Comparison of ENCODE assay signal across 4 cellular contexts in the genomic region with DNA sequence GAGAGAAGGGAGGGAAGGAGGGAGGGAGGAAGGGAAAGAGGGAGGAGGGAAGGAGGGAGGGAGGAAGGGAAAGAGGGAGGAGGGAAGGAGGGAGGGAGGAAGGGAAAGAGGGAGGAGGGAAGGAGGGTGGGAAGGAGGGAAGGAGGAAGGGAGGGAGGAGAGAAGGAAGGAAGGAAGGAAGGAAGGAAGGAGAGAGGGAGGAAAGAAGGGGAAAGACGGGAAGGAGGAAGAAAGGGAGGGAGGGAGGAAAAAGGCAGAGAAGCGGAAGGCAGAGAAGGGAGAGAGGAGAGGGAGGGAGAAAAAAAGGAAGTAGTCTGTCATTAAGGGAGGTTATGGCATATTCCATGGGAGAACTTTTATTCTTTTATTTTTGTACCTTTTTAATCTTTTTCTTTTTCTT.
A peak's percentile ranks its signal among the peaks of the same experiment; 100 is the strongest.
DNase-seq lines count a peak whose midpoint lies in the region; ATAC-seq, FAIRE-seq and TF ChIP-seq lines count a peak whose summit lies in the region.
"Not testable (repeated sequence)": the region's sequence is repeated elsewhere in the genome, so short reads cannot be mapped to it uniquely, and the experiment has no call there.

No MANE protein-coding gene starts in this region.

- CTCF ChIA-PET in HEK293 (lab: Yijun Ruan, JAX); K562 (lab: Yijun Ruan, JAX; ENCODE audit: low intra/inter-chr PET ratio); HepG2 (lab: Yijun Ruan, JAX; ENCODE audit: low intra/inter-chr PET ratio, low total read pairs): not testable (repeated sequence)

- not testable (repeated sequence) for TF ChIP-seq CTCF in HEK293 (tag by site-specific recombination; IDR thresholded peaks at IDR 0.05); K562 (IDR thresholded peaks at IDR 0.05 in 2 of 3, conservative IDR thresholded peaks at IDR 0.05 in 1 of 3; ENCODE audit: insufficient read depth in 2 of 3, low read depth in 1 of 3, low read length in 3 of 3); HepG2 (CRISPR knock-in tag; IDR thresholded peaks at IDR 0.05)

- not testable (repeated sequence) for TF ChIP-seq RAD21 in K562 (CRISPR knock-in tag; conservative IDR thresholded peaks at IDR 0.05 in 1 of 2, IDR thresholded peaks at IDR 0.05 in 1 of 2); HepG2 (CRISPR knock-in tag; IDR thresholded peaks at IDR 0.05)

- not testable (repeated sequence) for H3K4me1 ChIP-seq in HEK293 (ENCODE audit: control insufficient read depth, insufficient read depth, low read length); K562 (replicated peaks in 1 of 2; ENCODE audit: control insufficient read depth in 2 of 2, insufficient read depth in 2 of 2, low read length in 2 of 2); HepG2 (ENCODE audit: insufficient read depth, low read length)

- TF ChIP-seq EP300 in K562 (IDR thresholded peaks at IDR 0.05; ENCODE audit: low read length); HepG2 (IDR thresholded peaks at IDR 0.05; ENCODE audit: low read depth in 2 of 2, low read length in 2 of 2); HepG2 (CRISPR knock-in tag; IDR thresholded peaks at IDR 0.05; ENCODE audit: borderline replicate concordance): not testable (repeated sequence)

- not testable (repeated sequence) for H3K4me2 ChIP-seq in K562 (ENCODE audit: insufficient read depth, low read length); HepG2 (ENCODE audit: low read depth, low read length)

- not testable (repeated sequence) for ATAC-seq in K562, HepG2

- intact Hi-C loops in K562 (cut with micrococcal nuclease), result loop anchor here (10.0 kb wide), 1 partner anchor 267 kb away; no protein-coding TSS in a partner anchor
- intact Hi-C loops in HepG2 (cut with micrococcal nuclease; ENCODE audit: unreplicated experiment), result not testable (repeated sequence)

- in situ Hi-C loops in K562 (cut with MboI), result not testable (repeated sequence)
- in situ Hi-C loops in HepG2 (cut with HindIII; ENCODE audit: extremely low pct_ligation_motif_present, low pct_unique_long_range_greater_than_20kb), result loop anchor here (10.0 to 25.0 kb wide), 2 partner anchors 684 to 1077 kb away; no protein-coding TSS in a partner anchor

- not testable (repeated sequence) for FAIRE-seq in K562 (lab: Jason Lieb, UNC); HepG2 (lab: Jason Lieb, UNC)

- H3K79me2 ChIP-seq in K562 (ENCODE audit: control insufficient read depth, insufficient read depth, low read length); HepG2 (ENCODE audit: insufficient read depth, low read length): not testable (repeated sequence)

- POLR2A ChIA-PET in HEK293 (lab: Yijun Ruan, JAX); K562 (lab: Yijun Ruan, JAX); HepG2 (lab: Yijun Ruan, JAX): not testable (repeated sequence)

- peaks cover 29 to 46% of the 10 kb centered on the region in 2 experiments for H3K27me3 ChIP-seq in K562 (ENCODE audit: control insufficient read depth in 2 of 2, insufficient read depth in 2 of 2, low read length in 2 of 2)
- not testable (repeated sequence) for H3K27me3 ChIP-seq in HepG2 (ENCODE audit: control insufficient read depth in 1 of 2, insufficient read depth in 2 of 2, low read length in 2 of 2)

- H3K27ac ChIP-seq in HEK293 (ENCODE audit: extremely low read depth, low read depth, low read length); K562 (ENCODE audit: extremely low read depth, low read depth, low read length); HepG2 (ENCODE audit: extremely low read length, insufficient read depth, low read length): not testable (repeated sequence)

- TF ChIP-seq POLR2A in K562 (conservative IDR thresholded peaks at IDR 0.05); HepG2 (IDR thresholded peaks at IDR 0.05; ENCODE audit: insufficient read depth in 1 of 2, low read depth in 2 of 2, low read length in 2 of 2): not testable (repeated sequence)

- not testable (repeated sequence) for H3K36me3 ChIP-seq in HEK293 (ENCODE audit: control insufficient read depth in 2 of 2, insufficient read depth in 1 of 2, low read length in 2 of 2); K562 (ENCODE audit: control insufficient read depth, insufficient read depth, low read length); HepG2 (replicated peaks in 1 of 2; ENCODE audit: control insufficient read depth in 1 of 2, insufficient read depth in 2 of 2, low read length in 2 of 2)

- not testable (repeated sequence) for H3K9me3 ChIP-seq in HEK293 (ENCODE audit: control insufficient read depth, insufficient read depth, low read depth, low read length); K562 (replicated peaks; ENCODE audit: control insufficient read depth, insufficient read depth, low read depth, low read length); HepG2 (ENCODE audit: low read length)

- H3K9ac ChIP-seq in K562 (ENCODE audit: insufficient read depth in 1 of 2, low read depth in 2 of 2, low read length in 2 of 2); HepG2 (ENCODE audit: insufficient read depth, low read depth, low read length): not testable (repeated sequence)

- WGBS in K562 (ENCODE audit: insufficient coverage, low coverage, missing lambda C conversion rate), result 33% methylated on average over 1 of the region's 2 CpGs
- 46% methylated on average over 2 of the region's 2 CpGs for WGBS in HepG2 (ENCODE audit: low lambda C conversion rate)

- not testable (repeated sequence) for H3K9me1 ChIP-seq in K562 (ENCODE audit: control insufficient read depth, insufficient read depth, low read length)

- DNase-seq in NOMO-1 treated with DMSO at 0.1 percent for 48 hours (lab: John Stamatoyannopoulos, UW; ENCODE audit: unreplicated experiment), result peak; percentile 7
- DNase-seq in K562 (ENCODE audit: extremely low read depth in 1 of 4, low spot score in 3 of 4); HepG2 (ENCODE audit: low spot score): not testable (repeated sequence)

- not testable (repeated sequence) for H2AFZ ChIP-seq in K562 (ENCODE audit: low read depth, low read length); HepG2 (ENCODE audit: low read length)

- not testable (repeated sequence) for BruUV-seq in K562 (replicated peaks; lab: Mats Ljungman, UMichigan); HepG2 (replicated peaks; lab: Mats Ljungman, UMichigan)

- not testable (repeated sequence) for H3K4me3 ChIP-seq in HEK293 (ENCODE audit: low read depth, low read length); K562; HepG2 (replicated peaks in 1 of 3; ENCODE audit: insufficient read depth in 1 of 3, low read depth in 2 of 3, low read length in 3 of 3)

- H4K20me1 ChIP-seq in K562 (replicated peaks; ENCODE audit: control insufficient read depth, insufficient read depth, low read length); HepG2 (ENCODE audit: insufficient read depth, low read length): not testable (repeated sequence)

TF ChIP-seq in HEK293, 187 proteins besides CTCF, POLR2A, EP300 and RAD21:
- peak; percentile 68 for TF ChIP-seq ZNF366 (tag by site-specific recombination; conservative IDR thresholded peaks at IDR 0.05)

TF ChIP-seq in K562, 482 proteins besides CTCF, POLR2A, EP300 and RAD21:
- TF ChIP-seq, protein P1, sequence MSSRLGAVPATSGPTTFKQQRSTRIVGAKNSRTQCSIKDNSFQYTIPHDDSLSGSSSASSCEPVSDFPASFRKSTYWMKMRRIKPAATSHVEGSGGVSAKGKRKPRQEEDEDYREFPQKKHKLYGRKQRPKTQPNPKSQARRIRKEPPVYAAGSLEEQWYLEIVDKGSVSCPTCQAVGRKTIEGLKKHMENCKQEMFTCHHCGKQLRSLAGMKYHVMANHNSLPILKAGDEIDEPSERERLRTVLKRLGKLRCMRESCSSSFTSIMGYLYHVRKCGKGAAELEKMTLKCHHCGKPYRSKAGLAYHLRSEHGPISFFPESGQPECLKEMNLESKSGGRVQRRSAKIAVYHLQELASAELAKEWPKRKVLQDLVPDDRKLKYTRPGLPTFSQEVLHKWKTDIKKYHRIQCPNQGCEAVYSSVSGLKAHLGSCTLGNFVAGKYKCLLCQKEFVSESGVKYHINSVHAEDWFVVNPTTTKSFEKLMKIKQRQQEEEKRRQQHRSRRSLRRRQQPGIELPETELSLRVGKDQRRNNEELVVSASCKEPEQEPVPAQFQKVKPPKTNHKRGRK (tag; IDR thresholded peaks at IDR 0.05), result peak; percentile 34; the same call in 1 of the 2 replicates
- TF ChIP-seq PCBP1 (IDR thresholded peaks at IDR 0.05; ENCODE audit: low read depth, low read length, poor library complexity, severe bottlenecking) (peak; percentile 67), ZNF263 (CRISPR knock-in tag; IDR thresholded peaks at IDR 0.05; ENCODE audit: borderline replicate concordance) (peak; percentile 62; the same call in 1 of the 2 replicates)

TF ChIP-seq in HepG2, 621 proteins besides CTCF, POLR2A, EP300 and RAD21:
- TF ChIP-seq HNRNPK (IDR thresholded peaks at IDR 0.05; ENCODE audit: low read depth, low read length, poor library complexity, severe bottlenecking), result peak; percentile 13
